Comparison of ENCODE assay signal across 20 cellular contexts in genomic region chr12:89976866-89977265, GRCh38.
"Had no signal": no experiment of that assay in that cellular context is flagged by ENCODE, and none has a peak within 500 bp of the region (broad histone marks: within the 10 kb centered on the region; RNA-seq: fewer than 3 reads in every experiment).

No MANE protein-coding gene starts in this region.

- H3K4me1 ChIP-seq: colonic mucosa, left lung had no signal

- DNase-seq: activated CD4-positive, alpha-beta T cell treated with anti-CD3 and anti-CD28 coated beads, Interleukin-2, amount 10 ng/mL, durations not matched to agents 24 days and 14 days; activated CD8-positive, alpha-beta T cell treated with anti-CD3 and anti-CD28 coated beads, Interleukin-2, amount 10 ng/mL, durations not matched to agents 7 days and 5 days; activated naive CD4-positive, alpha-beta T cell treated with anti-CD3 and anti-CD28 coated beads, Interleukin-2, amount 10 ng/mL, durations not matched to agents 7 days and 5 days; activated naive CD8-positive, alpha-beta T cell treated with anti-CD3 and anti-CD28 coated beads, Interleukin-2, amount 50 U/mL, for 24 hours; activated T-cell treated with anti-CD3 and anti-CD28 coated beads, Interleukin-2, amount 50 U/mL, for 24 hours; aorta; brain microvascular endothelial cell; colonic mucosa; erythroblast; heart left ventricle; left lung; mucosa of descending colon; naive thymus-derived CD4-positive, alpha-beta T cell; stimulated activated CD4-positive, alpha-beta T cell treated with anti-CD3 and anti-CD28 coated beads, Interleukin-2, amount 100 ng/mL, for 48 hours; stimulated activated naive CD8-positive, alpha-beta T cell treated with anti-CD3 and anti-CD28 coated beads, Interleukin-15, amount 100 ng/mL, for 72 hours had no signal

- H3K36me3 ChIP-seq: brain microvascular endothelial cell, colonic mucosa, gastroesophageal sphincter, heart left ventricle, left lung, suprapubic skin had no signal

- H3K4me1 Mint-ChIP-seq: activated naive CD4-positive, alpha-beta T cell treated with anti-CD3 and anti-CD28 coated beads, Interleukin-2, amount 10 ng/mL, durations not matched to agents 7 days and 5 days had no signal

- H3K27me3 Mint-ChIP-seq: activated CD4-positive, alpha-beta T cell treated with anti-CD3 and anti-CD28 coated beads, Interleukin-2, amount 10 ng/mL, durations not matched to agents 24 days and 14 days; activated naive CD4-positive, alpha-beta T cell treated with anti-CD3 and anti-CD28 coated beads, Interleukin-2, amount 10 ng/mL, durations not matched to agents 7 days and 5 days; activated naive CD8-positive, alpha-beta T cell treated with anti-CD3 and anti-CD28 coated beads, Interleukin-2, amount 50 U/mL, for 24 hours; activated T-cell treated with anti-CD3 and anti-CD28 coated beads, Interleukin-2, amount 50 U/mL, for 24 hours; central memory CD8-positive, alpha-beta T cell; type B pancreatic cell had no signal

- H3K9me3 Mint-ChIP-seq: activated naive CD4-positive, alpha-beta T cell treated with anti-CD3 and anti-CD28 coated beads, Interleukin-2, amount 10 ng/mL, durations not matched to agents 7 days and 5 days; activated T-cell treated with anti-CD3 and anti-CD28 coated beads, Interleukin-2, amount 50 U/mL, for 24 hours; central memory CD8-positive, alpha-beta T cell; naive thymus-derived CD4-positive, alpha-beta T cell; T-helper 1 cell treated with Interleukin-12 subunit alpha and Interleukin-12 subunit beta and Interleukin-4 antibody, amounts not matched to agents 30 μg/mL and 1 μg/mL, for 36 hours; type B pancreatic cell had no signal

- H3K36me3 Mint-ChIP-seq: activated naive CD4-positive, alpha-beta T cell treated with anti-CD3 and anti-CD28 coated beads, Interleukin-2, amount 10 ng/mL, durations not matched to agents 7 days and 5 days had no signal

- H3K4me3 ChIP-seq: colonic mucosa, gastroesophageal sphincter, heart left ventricle, left lung, mucosa of descending colon, suprapubic skin had no signal

- H3K27ac Mint-ChIP-seq: activated CD4-positive, alpha-beta T cell treated with anti-CD3 and anti-CD28 coated beads, Interleukin-2, amount 10 ng/mL, durations not matched to agents 24 days and 14 days; activated CD8-positive, alpha-beta T cell treated with anti-CD3 and anti-CD28 coated beads, Interleukin-2, amount 10 ng/mL, durations not matched to agents 7 days and 5 days; activated naive CD4-positive, alpha-beta T cell treated with anti-CD3 and anti-CD28 coated beads, Interleukin-2, amount 10 ng/mL, durations not matched to agents 7 days and 5 days; activated naive CD8-positive, alpha-beta T cell treated with anti-CD3 and anti-CD28 coated beads, Interleukin-2, amount 50 U/mL, for 24 hours; activated T-cell treated with anti-CD3 and anti-CD28 coated beads, Interleukin-2, amount 50 U/mL, for 24 hours; stimulated activated naive CD8-positive, alpha-beta T cell treated with anti-CD3 and anti-CD28 coated beads, Interleukin-15, amount 100 ng/mL, for 72 hours; T-helper 1 cell treated with Interleukin-12 subunit alpha and Interleukin-12 subunit beta and Interleukin-4 antibody, amounts not matched to agents 30 μg/mL and 1 μg/mL, for 36 hours; type B pancreatic cell had no signal

- H3K4me3 Mint-ChIP-seq: activated CD4-positive, alpha-beta T cell treated with anti-CD3 and anti-CD28 coated beads, Interleukin-2, amount 10 ng/mL, durations not matched to agents 24 days and 14 days; activated CD8-positive, alpha-beta T cell treated with anti-CD3 and anti-CD28 coated beads, Interleukin-2, amount 10 ng/mL, durations not matched to agents 7 days and 5 days; activated naive CD4-positive, alpha-beta T cell treated with anti-CD3 and anti-CD28 coated beads, Interleukin-2, amount 10 ng/mL, durations not matched to agents 7 days and 5 days; activated naive CD8-positive, alpha-beta T cell treated with anti-CD3 and anti-CD28 coated beads, Interleukin-2, amount 50 U/mL, for 24 hours; activated T-cell treated with anti-CD3 and anti-CD28 coated beads, Interleukin-2, amount 50 U/mL, for 24 hours; central memory CD8-positive, alpha-beta T cell; naive thymus-derived CD4-positive, alpha-beta T cell; stimulated activated naive CD8-positive, alpha-beta T cell treated with anti-CD3 and anti-CD28 coated beads, Interleukin-15, amount 100 ng/mL, for 72 hours; T-helper 1 cell treated with Interleukin-12 subunit alpha and Interleukin-12 subunit beta and Interleukin-4 antibody, amounts not matched to agents 30 μg/mL and 1 μg/mL, for 36 hours; type B pancreatic cell had no signal

- ATAC-seq: activated CD8-positive, alpha-beta T cell treated with anti-CD3 and anti-CD28 coated beads, Interleukin-2, amount 10 ng/mL, durations not matched to agents 7 days and 5 days; activated naive CD8-positive, alpha-beta T cell treated with anti-CD3 and anti-CD28 coated beads, Interleukin-2, amount 50 U/mL, for 24 hours; gastroesophageal sphincter; heart left ventricle; left lung; mucosa of descending colon; naive thymus-derived CD4-positive, alpha-beta T cell; stimulated activated naive CD8-positive, alpha-beta T cell treated with anti-CD3 and anti-CD28 coated beads, Interleukin-15, amount 100 ng/mL, for 72 hours had no signal

- H3K27ac ChIP-seq: brain microvascular endothelial cell, colonic mucosa, gastroesophageal sphincter, heart left ventricle, left lung, suprapubic skin had no signal

- H3K9me3 ChIP-seq: colonic mucosa, gastroesophageal sphincter, heart left ventricle, left lung, mucosa of descending colon, suprapubic skin had no signal

- H3K27me3 ChIP-seq: brain microvascular endothelial cell, colonic mucosa, gastroesophageal sphincter, heart left ventricle, left lung, suprapubic skin had no signal
